In the genomic region with DNA sequence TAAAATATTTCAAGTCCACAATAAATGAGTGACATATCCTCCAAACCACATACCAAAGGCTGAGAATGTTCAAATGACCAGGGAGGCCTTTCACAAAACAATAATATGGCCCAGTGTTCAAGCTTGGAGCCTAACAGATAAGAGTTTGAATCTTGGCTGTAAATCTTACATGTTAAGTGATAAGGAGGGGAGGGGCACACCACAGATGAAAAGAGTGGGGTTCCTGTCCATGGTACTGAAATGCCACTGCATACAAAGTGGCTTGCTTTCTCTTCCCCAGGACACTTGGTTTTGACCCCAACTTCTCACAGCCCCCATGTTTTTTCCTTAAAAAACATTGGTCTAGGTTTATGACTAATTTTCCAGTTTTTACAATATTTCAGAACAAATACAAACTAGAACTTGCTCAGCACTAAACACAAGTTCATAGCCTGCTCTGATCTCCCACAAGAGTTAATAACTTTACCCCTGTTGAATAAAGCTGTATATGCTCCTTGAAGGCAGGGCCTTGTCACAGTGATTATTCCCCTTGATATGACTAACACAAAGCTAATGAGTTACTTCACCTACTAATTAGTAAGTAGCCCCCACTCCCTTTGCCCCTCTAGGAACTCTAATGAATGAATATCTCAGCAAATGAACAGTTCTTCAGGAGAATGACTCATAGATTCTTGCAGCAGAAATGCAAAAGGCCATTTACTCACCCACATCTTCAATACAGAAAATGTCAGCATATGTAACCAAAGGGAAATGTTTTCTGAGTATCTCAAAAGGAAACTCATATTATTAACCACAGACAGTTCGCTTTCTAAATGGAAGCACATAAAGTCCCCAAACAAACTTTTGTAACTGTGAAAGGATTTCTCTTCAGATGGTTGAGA, we compare ENCODE assay signal across 1 cellular context.
TF ChIP-seq lines count a peak whose summit lies in the region.

No MANE protein-coding gene starts in this region.

TF ChIP-seq in H1, 55 proteins besides CTCF, POLR2A, EP300 and RAD21:
- TF ChIP-seq HDAC2 (IDR thresholded peaks at IDR 0.05; ENCODE audit: borderline replicate concordance in 1 of 2, low read depth in 2 of 2, low read length in 2 of 2), result no peak
- no peak for TF ChIP-seq GTF2F1 (IDR thresholded peaks at IDR 0.05; ENCODE audit: borderline replicate concordance, low read depth, low read length)
- no peak for TF ChIP-seq E2F6 (IDR thresholded peaks at IDR 0.05)
- TF ChIP-seq EZH2 (IDR thresholded peaks at IDR 0.05; ENCODE audit: low read depth, low read length, severe bottlenecking), result no peak
- 0 out of 4 replicates have a peak, but pooled peaks of 1 of the 2 experiments have one; percentile 50 for TF ChIP-seq SIN3A (conservative IDR thresholded peaks at IDR 0.05 in 1 of 2, IDR thresholded peaks at IDR 0.05 in 1 of 2; ENCODE audit: low read depth in 1 of 2, low read length in 2 of 2)
- TF ChIP-seq POU5F1 (IDR thresholded peaks at IDR 0.05; ENCODE audit: low read depth, low read length), result no peak
- TF ChIP-seq ASH2L (IDR thresholded peaks at IDR 0.05; ENCODE audit: low read length), result no peak
